Comparison of ENCODE assay signal across 1 cellular context in genomic region chr15:38598749-38599148, GRCh38.
TF ChIP-seq lines count a peak whose summit lies in the region.

No MANE protein-coding gene starts in this region.

TF ChIP-seq in GM12878, 131 proteins besides CTCF, POLR2A, EP300 and RAD21 (continued from another document):
- TF ChIP-seq, protein P1, sequence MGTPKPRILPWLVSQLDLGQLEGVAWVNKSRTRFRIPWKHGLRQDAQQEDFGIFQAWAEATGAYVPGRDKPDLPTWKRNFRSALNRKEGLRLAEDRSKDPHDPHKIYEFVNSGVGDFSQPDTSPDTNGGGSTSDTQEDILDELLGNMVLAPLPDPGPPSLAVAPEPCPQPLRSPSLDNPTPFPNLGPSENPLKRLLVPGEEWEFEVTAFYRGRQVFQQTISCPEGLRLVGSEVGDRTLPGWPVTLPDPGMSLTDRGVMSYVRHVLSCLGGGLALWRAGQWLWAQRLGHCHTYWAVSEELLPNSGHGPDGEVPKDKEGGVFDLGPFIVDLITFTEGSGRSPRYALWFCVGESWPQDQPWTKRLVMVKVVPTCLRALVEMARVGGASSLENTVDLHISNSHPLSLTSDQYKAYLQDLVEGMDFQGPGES (IDR thresholded peaks at IDR 0.05) = no peak
- TF ChIP-seq STAT3 (IDR thresholded peaks at IDR 0.05; ENCODE audit: low read depth, low read length) (no peak), RAD51 (IDR thresholded peaks at IDR 0.05) (no peak), ZNF24 (IDR thresholded peaks at IDR 0.05) (no peak), STAT1 (conservative IDR thresholded peaks at IDR 0.05) (no peak)
